Comparison of ENCODE assay signal across 10 cellular contexts in the genomic region with DNA sequence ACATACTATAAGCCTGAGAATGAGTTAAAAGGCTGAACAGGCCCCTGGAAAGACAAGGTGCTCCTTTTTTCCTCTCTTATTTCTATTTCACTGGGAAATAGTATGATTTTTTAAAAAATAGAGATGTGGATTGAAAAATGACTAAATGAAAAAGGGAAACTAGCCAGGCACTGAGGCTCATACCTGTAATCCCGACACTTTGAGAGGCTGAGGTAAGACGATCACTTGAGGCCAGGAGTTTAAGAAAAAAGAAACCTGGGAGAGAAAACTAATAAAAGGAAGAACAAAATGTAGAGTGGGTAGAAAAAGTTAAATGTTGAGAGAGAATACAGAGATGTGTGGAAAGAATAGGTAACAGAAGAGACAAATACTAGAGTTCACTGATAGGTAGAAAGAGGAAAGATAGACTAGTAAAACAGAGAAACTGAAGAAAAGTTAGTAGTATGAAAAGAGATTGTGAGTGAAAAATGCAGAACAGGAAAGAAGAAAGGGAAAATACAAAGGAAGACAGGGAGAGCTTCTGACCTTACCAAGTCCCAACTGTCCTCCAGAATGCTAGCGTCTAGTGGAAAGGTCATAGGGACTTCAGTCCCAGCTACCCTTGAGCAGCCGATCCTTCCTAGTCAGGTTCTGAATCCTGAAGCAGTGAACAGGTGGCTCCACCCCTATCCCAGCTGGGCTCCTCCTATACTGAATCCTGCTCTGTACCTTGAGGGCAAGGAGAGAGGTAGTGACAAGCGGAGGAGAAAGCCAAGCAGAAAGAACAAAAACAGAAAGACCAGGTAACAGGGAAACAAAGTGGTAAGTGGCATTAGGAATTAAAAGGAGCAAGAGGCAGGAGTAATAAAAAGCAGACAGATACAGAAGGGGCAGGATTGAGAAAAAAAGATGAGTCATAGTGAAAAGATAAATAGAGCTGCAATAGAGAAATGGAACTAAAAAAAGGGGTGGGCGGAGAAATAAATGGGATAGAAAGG. TPM values are rescaled to one million over a fixed set of nuclear protein-coding genes. Genes with fewer than 3 reads are reported as not detected.
DNase-seq lines count a peak whose midpoint lies in the region; ATAC-seq, FAIRE-seq and TF ChIP-seq lines count a peak whose summit lies in the region.
"Had no signal": no experiment of that assay in that cellular context is flagged by ENCODE, and none has a peak within 500 bp of the region (broad histone marks: within the 10 kb centered on the region; RNA-seq: fewer than 3 reads in every experiment).

No MANE protein-coding gene starts in this region.

- TF ChIP-seq CTCF in MCF 10A (IDR thresholded peaks at IDR 0.05; ENCODE audit: unreplicated experiment) (no peak), right lobe of liver (IDR thresholded peaks at IDR 0.05) (no peak)

- H3K27ac ChIP-seq in CD4-positive, alpha-beta memory T cell (ENCODE audit: low read depth, low read length) = no peak overlapping the region
- peak overlapping the region; percentile 77 for H3K27ac ChIP-seq in Karpas-422 (ENCODE audit: low read length)
- H3K27ac ChIP-seq in right lobe of liver = no peak overlapping the region
- H3K27ac ChIP-seq: spleen had no signal

- peak overlapping the region; percentile 3; the same call in 1 of the 2 replicates for H2AFZ ChIP-seq in Karpas-422 (ENCODE audit: low read length)

- H3K79me2 ChIP-seq in Karpas-422 (ENCODE audit: low read length) = peaks cover 6% of the 10 kb centered on the region

- H3K9ac ChIP-seq in Karpas-422 (ENCODE audit: low read length) = peak overlapping the region; percentile 36

- H3K27me3 Mint-ChIP-seq in CD4-positive, alpha-beta memory T cell = no peaks in the 10 kb centered on the region
- H3K27me3 Mint-ChIP-seq in MCF 10A (ENCODE audit: insufficient read depth, unreplicated experiment) = no peaks in the 10 kb centered on the region

- H3K4me1 ChIP-seq in CD4-positive, alpha-beta memory T cell (ENCODE audit: insufficient read depth, low read length) = peaks cover 87% of the 10 kb centered on the region
- H3K4me1 ChIP-seq in Karpas-422 (ENCODE audit: low read length) (peaks cover 71% of the 10 kb centered on the region), right lobe of liver (peaks cover 0 to 26% (median 0%) of the 10 kb centered on the region in 4 donors)

- H3K27ac Mint-ChIP-seq in CD4-positive, alpha-beta memory T cell = peak overlapping the region; percentile 10 to 85 (median 69)
- peak overlapping the region; percentile 21 for H3K27ac Mint-ChIP-seq in MCF 10A (ENCODE audit: low read depth, unreplicated experiment)

- ATAC-seq in right lobe of liver (peak; percentile 63 to 86 (median 75)), HG03460 (IDR thresholded peaks at IDR 0.05; ENCODE audit: unreplicated experiment) (no peak), GM21786 (IDR thresholded peaks at IDR 0.05; ENCODE audit: unreplicated experiment) (no peak)

- POLR2A ChIA-PET in CD4-positive, alpha-beta memory T cell (lab: Charles Lee; ENCODE audit: partially characterized antibody) = interaction anchor here (1.5 to 5.5 kb wide), 3 partner anchors 6 to 12 kb away, joined by 8 to 189 read pairs (median 9); a partner anchor contains a TSS
- POLR2A ChIA-PET in MCF 10A (lab: Yijun Ruan, JAX) = interaction anchor here (0.7 to 0.8 kb wide), 4 partner anchors 13 to 391 kb away, joined by 3 read pairs; no protein-coding TSS in a partner anchor

- no peaks in the 10 kb centered on the region for H3K36me3 ChIP-seq in CD4-positive, alpha-beta memory T cell (ENCODE audit: insufficient read depth, low read length)
- peaks cover 3% of the 10 kb centered on the region; the same call in 1 of the 2 replicates for H3K36me3 ChIP-seq in Karpas-422 (ENCODE audit: insufficient read depth, low read length)
- H3K36me3 ChIP-seq in right lobe of liver = no peaks in the 10 kb centered on the region

- H3K9me3 ChIP-seq in CD4-positive, alpha-beta memory T cell (ENCODE audit: control insufficient read depth in 1 of 2, low read length in 2 of 2) = no peaks in the 10 kb centered on the region
- no peaks in the 10 kb centered on the region for H3K9me3 ChIP-seq in Karpas-422 (ENCODE audit: low read length)
- H3K9me3 ChIP-seq in right lobe of liver = no peaks in the 10 kb centered on the region
- H3K9me3 ChIP-seq: spleen had no signal

- H3K36me3 Mint-ChIP-seq in CD4-positive, alpha-beta memory T cell = peaks cover 2 to 4% of the 10 kb centered on the region in 2 donors
- H3K36me3 Mint-ChIP-seq in MCF 10A (ENCODE audit: insufficient read depth, unreplicated experiment) = peaks cover 6% of the 10 kb centered on the region

- H3K4me3 ChIP-seq in CD4-positive, alpha-beta memory T cell (ENCODE audit: low read length in 2 of 2) = no peak overlapping the region
- peak overlapping the region; percentile 13; the same call in 1 of the 2 replicates for H3K4me3 ChIP-seq in Karpas-422 (ENCODE audit: low read length)
- H3K4me3 ChIP-seq in right lobe of liver = no peak overlapping the region
- H3K4me3 ChIP-seq: spleen had no signal

- H3K9me2 ChIP-seq in Karpas-422 (replicated peaks; ENCODE audit: insufficient read depth, low read length) = no peaks in the 10 kb centered on the region

- no TSS peak for BruUV-seq in MCF 10A (replicated peaks; lab: Mats Ljungman, UMichigan)

- no peaks in the 10 kb centered on the region for H4K20me1 ChIP-seq in Karpas-422 (ENCODE audit: insufficient read depth, low read depth, low read length)

- peak overlapping the region in 4 of 8 donors; percentile 8 to 41 (median 36) for H3K4me3 Mint-ChIP-seq in CD4-positive, alpha-beta memory T cell
- H3K4me3 Mint-ChIP-seq in MCF 10A (ENCODE audit: unreplicated experiment) = no peak overlapping the region

- WGBS in right lobe of liver (ENCODE audit: insufficient coverage, low coverage, low lambda C conversion rate, missing lambda C conversion rate) = 81% methylated on average over 6 of the region's 6 CpGs

- no peak for TF ChIP-seq POLR2A in right lobe of liver (IDR thresholded peaks at IDR 0.05)

- peaks cover 36 to 65% (median 50%) of the 10 kb centered on the region in 4 donors for H3K4me1 Mint-ChIP-seq in CD4-positive, alpha-beta memory T cell
- H3K4me1 Mint-ChIP-seq in MCF 10A (ENCODE audit: insufficient read depth, unreplicated experiment) = peaks cover 12% of the 10 kb centered on the region

- no peak for DNase-seq in CD4-positive, alpha-beta memory T cell
- DNase-seq in Karpas-422 (no peak), MCF 10A (ENCODE audit: unreplicated experiment) (peak; percentile 40), right lobe of liver (no peak), RCC 7860 (ENCODE audit: low spot score) (no peak)
- no peak for DNase-seq in activated CD4-positive, alpha-beta T cell treated with anti-CD3 and anti-CD28 coated beads for 4 hours
- DNase-seq: spleen had no signal

- intact Hi-C loops in CD4-positive, alpha-beta memory T cell (cut with micrococcal nuclease) = no loop called here
- intact Hi-C loops in MCF 10A (cut with micrococcal nuclease) (no loop called here), right lobe of liver (cut with DNase I) (no loop called here)

- CTCF ChIA-PET in CD4-positive, alpha-beta memory T cell (lab: Charles Lee; ENCODE audit: partially characterized antibody) = interaction anchor here (4.8 kb wide), 1 partner anchor 61 kb away, joined by 17 read pairs; no protein-coding TSS in a partner anchor
- CTCF ChIA-PET in MCF 10A (lab: Yijun Ruan, JAX) = no interaction called here

- no peak for FAIRE-seq in RCC 7860 (lab: Jason Lieb, UNC)
- FAIRE-seq: endometrium had no signal

- H3K27me3 ChIP-seq in CD4-positive, alpha-beta memory T cell (ENCODE audit: insufficient read depth, low read length) = no peaks in the 10 kb centered on the region
- H3K27me3 ChIP-seq in Karpas-422 (ENCODE audit: low read length) (no peaks in the 10 kb centered on the region), right lobe of liver (no peaks in the 10 kb centered on the region)
- H3K27me3 ChIP-seq: spleen had no signal

- peak overlapping the region; percentile 36 for H3K4me2 ChIP-seq in Karpas-422 (ENCODE audit: low read depth, low read length, poor library complexity, severe bottlenecking)

- no peaks in the 10 kb centered on the region for H3K9me3 Mint-ChIP-seq in CD4-positive, alpha-beta memory T cell
- H3K9me3 Mint-ChIP-seq in MCF 10A (ENCODE audit: unreplicated experiment) = no peaks in the 10 kb centered on the region

RNA-seq across cellular contexts. Expression of a gene that starts 7.3 kb away (rescaled TPM):
- 10 to 100 TPM; 47.3 to 50.6 TPM for total RNA-seq in CD4-positive, alpha-beta memory T cell
- polyA plus RNA-seq in CD4-positive, alpha-beta memory T cell = 10 to 100 TPM; 32.3 to 37.1 TPM
- 19.6 and 56.6 TPM in 2 replicates for total RNA-seq in Karpas-422 (2014; rRNA removed; shearing (Covaris generic); ENCODE audit: low replicate concordance)
- total RNA-seq in MCF 10A (2022) (13.9 and 15.2 TPM in 2 replicates), right lobe of liver (1 to 10 TPM; 3.6 to 8.9 (median 6.7) TPM)

RNA-seq across cellular contexts. Expression of a gene that starts 7.5 kb away (rescaled TPM):
- total RNA-seq in CD4-positive, alpha-beta memory T cell = 100 to 1,000 TPM; 183 to 184 TPM
- polyA plus RNA-seq in CD4-positive, alpha-beta memory T cell = 100 to 1,000 TPM; 217 to 250 TPM
- 63.2 and 134 TPM in 2 replicates for total RNA-seq in Karpas-422 (2014; rRNA removed; shearing (Covaris generic); ENCODE audit: low replicate concordance)
- total RNA-seq in MCF 10A (2022) (124 and 126 TPM in 2 replicates), right lobe of liver (100 to 1,000 TPM in 3 of 6 experiments, 10 to 100 TPM in 3; 41.7 to 124 (median 94.3) TPM)

Comparison
In these comparisons a context has a peak if more than half of its experiments do, and no peak if none do; other contexts are left out.
1. ATAC-seq: peak in right lobe of liver (4 of 4); none in HG03460 (single experiment) and GM21786 (single experiment).